In genomic region chr12:104733717-104734175, GRCh38 we compare ENCODE assay signal across 10 cellular contexts.
DNase-seq lines count a peak whose midpoint lies in the region; ATAC-seq lines count a peak whose summit lies in the region.
"Had no signal": no experiment of that assay in that cellular context is flagged by ENCODE, and none has a peak within 500 bp of the region (broad histone marks: within the 10 kb centered on the region; RNA-seq: fewer than 3 reads in every experiment).

No MANE protein-coding gene starts in this region.

- peak overlapping the region; percentile 2 for H3K27ac ChIP-seq in KOPT-K1 (ENCODE audit: low read depth, low read length, poor library complexity, severe bottlenecking)

- peak; percentile 35 for DNase-seq in activated T-cell treated with anti-CD3 and anti-CD28 coated beads for 48 hours (ENCODE audit: low read depth)
- DNase-seq in activated T-cell treated with anti-CD3 and anti-CD28 coated beads for 4 hours, result no peak
- peak; percentile 45 for DNase-seq in activated naive CD8-positive, alpha-beta T cell treated with anti-CD3 and anti-CD28 coated beads, Interleukin-2, amount 50 U/mL, for 24 hours
- DNase-seq in stimulated activated CD8-positive, alpha-beta memory T cell treated with anti-CD3 and anti-CD28 coated beads, Interleukin-2, amount 100 ng/mL, for 48 hours (ENCODE audit: low read depth in 2 of 2), result peak; percentile 11 to 23
- DNase-seq in NK-92 treated with Interleukin-12 subunit alpha and Interleukin-12 subunit beta, amount 100 ng/mL, for 24 hours (lab: John Stamatoyannopoulos, UW), result no peak
- DNase-seq: anterior cingulate cortex, RPMI8226 had no signal

- H3K4me3 Mint-ChIP-seq in activated naive CD8-positive, alpha-beta T cell treated with anti-CD3 and anti-CD28 coated beads, Interleukin-2, amount 50 U/mL, for 24 hours, result no peak overlapping the region

- no peaks in the 10 kb centered on the region for H3K36me3 Mint-ChIP-seq in activated naive CD8-positive, alpha-beta T cell treated with anti-CD3 and anti-CD28 coated beads, Interleukin-2, amount 50 U/mL, for 24 hours (ENCODE audit: low read depth)

- no peak overlapping the region for H3K27ac Mint-ChIP-seq in activated naive CD8-positive, alpha-beta T cell treated with anti-CD3 and anti-CD28 coated beads, Interleukin-2, amount 50 U/mL, for 24 hours

- peaks cover 64% of the 10 kb centered on the region for H3K36me3 ChIP-seq in KOPT-K1 (ENCODE audit: insufficient read depth, low read length)

- peak; percentile 66 for ATAC-seq in activated naive CD8-positive, alpha-beta T cell treated with anti-CD3 and anti-CD28 coated beads, Interleukin-2, amount 50 U/mL, for 24 hours
- ATAC-seq in GM19395 (IDR thresholded peaks at IDR 0.05; ENCODE audit: unreplicated experiment), result no peak
- ATAC-seq in HG03571 (IDR thresholded peaks at IDR 0.05; ENCODE audit: unreplicated experiment), result no peak

- H3K4me1 Mint-ChIP-seq in activated naive CD8-positive, alpha-beta T cell treated with anti-CD3 and anti-CD28 coated beads, Interleukin-2, amount 50 U/mL, for 24 hours, result peaks cover 47% of the 10 kb centered on the region

- no peaks in the 10 kb centered on the region for H3K27me3 Mint-ChIP-seq in activated naive CD8-positive, alpha-beta T cell treated with anti-CD3 and anti-CD28 coated beads, Interleukin-2, amount 50 U/mL, for 24 hours

- no peaks in the 10 kb centered on the region for H3K9me3 Mint-ChIP-seq in activated naive CD8-positive, alpha-beta T cell treated with anti-CD3 and anti-CD28 coated beads, Interleukin-2, amount 50 U/mL, for 24 hours

- H3K9me3 ChIP-seq in KOPT-K1 (ENCODE audit: insufficient read depth, low read length, poor library complexity, severe bottlenecking), result no peaks in the 10 kb centered on the region

Comparison
In these comparisons a context has a peak if more than half of its experiments do, and no peak if none do; other contexts are left out.
1. DNase-seq: peak in activated T-cell treated with anti-CD3 and anti-CD28 coated beads for 48 hours (single experiment), activated naive CD8-positive, alpha-beta T cell treated with anti-CD3 and anti-CD28 coated beads, Interleukin-2, amount 50 U/mL, for 24 hours (single experiment) and stimulated activated CD8-positive, alpha-beta memory T cell treated with anti-CD3 and anti-CD28 coated beads, Interleukin-2, amount 100 ng/mL, for 48 hours (2 of 2); none in activated T-cell treated with anti-CD3 and anti-CD28 coated beads for 4 hours (single experiment) and NK-92 treated with Interleukin-12 subunit alpha and Interleukin-12 subunit beta, amount 100 ng/mL, for 24 hours (single experiment).